ENCODE assay signal across 8 cellular contexts in the genomic region with DNA sequence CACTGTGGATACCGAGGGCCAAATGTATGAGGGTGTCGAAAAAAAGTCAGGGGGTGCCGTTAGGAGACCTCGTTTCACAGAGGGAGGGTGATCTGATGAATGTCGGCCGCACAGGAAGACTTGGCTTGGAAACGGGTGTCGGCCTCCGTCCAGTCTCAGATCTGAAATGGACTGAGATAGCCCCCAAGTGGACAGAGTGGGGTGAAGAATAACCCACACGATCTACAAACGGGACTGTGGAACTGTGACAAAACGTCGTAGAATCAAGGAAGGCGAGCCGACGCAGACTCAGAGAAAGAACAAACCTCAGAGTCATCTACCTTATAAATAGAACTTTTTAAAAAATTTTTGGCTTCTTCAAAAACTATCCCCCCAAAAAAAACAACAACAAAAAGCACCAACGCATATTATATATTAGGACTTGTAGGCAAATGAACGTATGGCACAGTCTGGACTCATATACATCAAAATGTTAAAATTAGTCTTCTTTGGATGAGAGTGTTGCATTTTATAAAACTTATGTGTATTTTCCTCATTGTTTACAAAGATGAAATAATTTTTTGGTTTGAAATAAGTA.
DNase-seq lines count a peak whose midpoint lies in the region; ATAC-seq lines count a peak whose summit lies in the region.

No MANE protein-coding gene starts in this region.

- intact Hi-C loops in left colon (cut with DNase I, micrococcal nuclease), result loop anchor here in 1 of 2 donors (5.0 to 10.0 kb wide), 3 partner anchors 153 to 276 kb away; no protein-coding TSS in a partner anchor

- ATAC-seq in GM18868 (IDR thresholded peaks at IDR 0.05; ENCODE audit: unreplicated experiment), result peak; percentile 48
- ATAC-seq in HG03139 (IDR thresholded peaks at IDR 0.05; ENCODE audit: unreplicated experiment), result peak; percentile 55
- ATAC-seq in left colon, result peak; percentile 88

- DNase-seq in AG08395 (ENCODE audit: low spot score), result peak; percentile 85
- peak; percentile 69 for DNase-seq in NCI-H226
- peak; percentile 59 for DNase-seq in activated CD4-positive, CD25-positive, alpha-beta regulatory T cell treated with anti-CD3 and anti-CD28 coated beads, Interleukin-2, amount 50 U/mL, for 72 hours
- peak; percentile 85 to 88 for DNase-seq in left colon
- peak; percentile 22 to 40 for DNase-seq in stimulated activated CD4-positive, alpha-beta T cell treated with anti-CD3 and anti-CD28 coated beads, Interleukin-1b, Interleukin-23, amount 100 ng/mL, for 4 hours (ENCODE audit: low read depth in 2 of 2)

- H3K27ac ChIP-seq in cingulate gyrus (ENCODE audit: low read depth, low read length), result peak overlapping the region; percentile 99

Comparison
In these comparisons a context has a peak if more than half of its experiments do, and no peak if none do; other contexts are left out.
1. Peak in every context shown above with its lines: DNase-seq, ATAC-seq and H3K27ac ChIP-seq.
2. DNase-seq: peak in every context shown above with its lines; median percentile 86 in left colon; 85 in AG08395; 69 in NCI-H226; 59 in activated CD4-positive, CD25-positive, alpha-beta regulatory T cell treated with anti-CD3 and anti-CD28 coated beads, Interleukin-2, amount 50 U/mL, for 72 hours; 31 in stimulated activated CD4-positive, alpha-beta T cell treated with anti-CD3 and anti-CD28 coated beads, Interleukin-1b, Interleukin-23, amount 100 ng/mL, for 4 hours.